In the genomic region with DNA sequence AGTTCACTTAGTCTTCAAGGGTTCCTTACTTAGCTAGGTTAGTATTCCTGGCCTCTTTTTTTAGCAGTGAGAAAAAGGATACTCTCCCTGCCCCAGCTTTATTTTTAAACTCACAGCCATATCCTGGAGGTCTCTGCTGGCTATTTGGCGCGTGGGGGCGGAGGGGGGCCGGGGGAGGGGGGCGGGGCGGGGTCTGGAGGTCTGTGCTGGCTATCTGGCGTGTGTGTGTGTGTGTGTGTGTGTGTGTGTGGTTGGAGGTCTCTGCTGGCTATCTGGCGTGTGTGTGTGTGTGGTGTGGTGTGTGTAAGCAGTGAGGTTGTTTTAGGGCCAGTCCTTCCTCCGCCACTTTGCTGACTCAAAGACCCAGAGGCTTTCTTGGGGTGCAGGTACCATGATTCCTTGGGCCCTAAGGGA, we compare ENCODE assay signal across 8 cellular contexts. TPM values are rescaled to one million over a fixed set of nuclear protein-coding genes. Genes with fewer than 3 reads are reported as not detected.
DNase-seq lines count a peak whose midpoint lies in the region; ATAC-seq, FAIRE-seq and TF ChIP-seq lines count a peak whose summit lies in the region.

No MANE protein-coding gene starts in this region.

- intact Hi-C loops in activated naive CD4-positive, alpha-beta T cell treated with anti-CD3 and anti-CD28 coated beads for 36 hours (cut with micrococcal nuclease): no loop called here
- intact Hi-C loops in lower leg skin (cut with DNase I; ENCODE audit: low total_unique reads): no loop called here
- intact Hi-C loops in upper lobe of right lung (cut with DNase I): no loop called here

- peaks cover 3% of the 10 kb centered on the region for H3K4me1 Mint-ChIP-seq in activated naive CD4-positive, alpha-beta T cell treated with anti-CD3 and anti-CD28 coated beads for 36 hours (ENCODE audit: low read depth)

- H3K27me3 ChIP-seq in bronchial epithelial cell (ENCODE audit: control insufficient read depth, insufficient read depth, low read length) (no peaks in the 10 kb centered on the region), upper lobe of right lung (peaks cover 9% of the 10 kb centered on the region)

- 8 to 10% methylated on average over 9 of the region's 9 CpGs for WGBS in lower leg skin, 2 donors

- no peaks in the 10 kb centered on the region for H3K9me3 Mint-ChIP-seq in activated naive CD4-positive, alpha-beta T cell treated with anti-CD3 and anti-CD28 coated beads for 36 hours
- peaks cover 0 to 4% of the 10 kb centered on the region in 2 donors for H3K9me3 Mint-ChIP-seq in activated naive CD4-positive, alpha-beta T cell treated with anti-CD3 and anti-CD28 coated beads, Interleukin-2, amount 50 U/mL, for 72 hours

- no peak for TF ChIP-seq POLR2A in lower leg skin (IDR thresholded peaks at IDR 0.05)

- H3K27ac ChIP-seq in upper lobe of right lung: no peak overlapping the region

- H3K36me3 Mint-ChIP-seq in activated naive CD4-positive, alpha-beta T cell treated with anti-CD3 and anti-CD28 coated beads for 36 hours (ENCODE audit: low read depth): no peaks in the 10 kb centered on the region
- no peaks in the 10 kb centered on the region for H3K36me3 Mint-ChIP-seq in activated naive CD4-positive, alpha-beta T cell treated with anti-CD3 and anti-CD28 coated beads, Interleukin-2, amount 50 U/mL, for 72 hours

- FAIRE-seq in bronchial epithelial cell (lab: Jason Lieb, UNC): no peak

- H3K4me3 Mint-ChIP-seq in activated naive CD4-positive, alpha-beta T cell treated with anti-CD3 and anti-CD28 coated beads for 36 hours: peak overlapping the region; percentile 45

- H3K36me3 ChIP-seq in bronchial epithelial cell (ENCODE audit: control insufficient read depth, insufficient read depth, low read length) (no peaks in the 10 kb centered on the region), upper lobe of right lung (no peaks in the 10 kb centered on the region)

- no peak overlapping the region for H3K27ac Mint-ChIP-seq in activated naive CD4-positive, alpha-beta T cell treated with anti-CD3 and anti-CD28 coated beads for 36 hours
- H3K27ac Mint-ChIP-seq in activated naive CD4-positive, alpha-beta T cell treated with anti-CD3 and anti-CD28 coated beads, Interleukin-2, amount 50 U/mL, for 72 hours: no peak overlapping the region

- DNase-seq in activated naive CD4-positive, alpha-beta T cell treated with anti-CD3 and anti-CD28 coated beads for 36 hours: no peak
- DNase-seq in activated naive CD4-positive, alpha-beta T cell treated with anti-CD3 and anti-CD28 coated beads, Interleukin-2, amount 50 U/mL, for 72 hours (ENCODE audit: low spot score in 2 of 2): no peak
- DNase-seq in bronchial epithelial cell (ENCODE audit: low read depth): no peak
- DNase-seq in lower leg skin (ENCODE audit: low spot score in 2 of 2): no peak
- no peak for DNase-seq in upper lobe of right lung
- no peak for DNase-seq in NCI-H446 (lab: John Stamatoyannopoulos, UW)
- DNase-seq in kidney glomerular epithelial cell (lab: John Stamatoyannopoulos, UW): no peak
- no peak for DNase-seq in AML-193 (lab: John Stamatoyannopoulos, UW)

- CTCF ChIA-PET in activated naive CD4-positive, alpha-beta T cell treated with anti-CD3 and anti-CD28 coated beads for 36 hours (lab: Charles Lee): no interaction called here

- no peak for TF ChIP-seq CTCF in bronchial epithelial cell (IDR thresholded peaks at IDR 0.05; ENCODE audit: insufficient read depth, low read length, severe bottlenecking)
- no peak for TF ChIP-seq CTCF in lower leg skin (IDR thresholded peaks at IDR 0.05)
- no peak for TF ChIP-seq CTCF in upper lobe of right lung (IDR thresholded peaks at IDR 0.05)

- peak overlapping the region; percentile 51 for H3K4me3 ChIP-seq in bronchial epithelial cell (ENCODE audit: low read depth, low read length)
- H3K4me3 ChIP-seq in lower leg skin (ENCODE audit: low read depth, poor library complexity, severe bottlenecking): peak overlapping the region; percentile 19
- H3K4me3 ChIP-seq in upper lobe of right lung: peak overlapping the region; percentile 45

- no peaks in the 10 kb centered on the region for H3K4me1 ChIP-seq in upper lobe of right lung

- H3K9me3 ChIP-seq in upper lobe of right lung: no peaks in the 10 kb centered on the region

- ATAC-seq in activated naive CD4-positive, alpha-beta T cell treated with anti-CD3 and anti-CD28 coated beads, Interleukin-2, amount 50 U/mL, for 72 hours: no peak
- ATAC-seq in upper lobe of right lung: no peak

- peaks cover 34% of the 10 kb centered on the region for H3K27me3 Mint-ChIP-seq in activated naive CD4-positive, alpha-beta T cell treated with anti-CD3 and anti-CD28 coated beads for 36 hours (ENCODE audit: low read depth)

RNA-seq across cellular contexts. Expression of a gene that starts 0.6 kb away (rescaled TPM):
- not detected for total RNA-seq in activated naive CD4-positive, alpha-beta T cell treated with anti-CD3 and anti-CD28 coated beads for 36 hours
- total RNA-seq in activated naive CD4-positive, alpha-beta T cell treated with anti-CD3 and anti-CD28 coated beads, Interleukin-2, amount 50 U/mL, for 72 hours: under 1 TPM in 1 of 2 donors, not detected in 1; 0.47 TPM
- total RNA-seq in bronchial epithelial cell (1.6 and 4.5 TPM in 2 replicates), lower leg skin (1 to 10 TPM in 3 of 4 donors, not detected in 1; 2.8 to 7.1 (median 6.3) TPM), upper lobe of right lung (0.96 TPM)
